In genomic region chr1:114088392-114089299, GRCh38 we compare ENCODE assay signal across 19 cellular contexts.
DNase-seq lines count a peak whose midpoint lies in the region; ATAC-seq and TF ChIP-seq lines count a peak whose summit lies in the region.
"Had no signal": no experiment of that assay in that cellular context is flagged by ENCODE, and none has a peak within 500 bp of the region (broad histone marks: within the 10 kb centered on the region; RNA-seq: fewer than 3 reads in every experiment).

No MANE protein-coding gene starts in this region.

- no peaks in the 10 kb centered on the region for H3K9me3 Mint-ChIP-seq in activated naive CD8-positive, alpha-beta T cell treated with anti-CD3 and anti-CD28 coated beads for 36 hours
- H3K9me3 Mint-ChIP-seq: activated T-helper 17 cell treated with anti-CD3 and anti-CD28 coated beads, Interleukin-2, amount 50 U/mL, for 72 hours; T-helper 2 cell treated with Interferon-gamma antibody and Interleukin-4, amounts not matched to agents 5 μg/mL and 100 μg/mL, for 36 hours had no signal

- H3K27ac Mint-ChIP-seq in activated naive CD8-positive, alpha-beta T cell treated with anti-CD3 and anti-CD28 coated beads for 36 hours, result no peak overlapping the region
- H3K27ac Mint-ChIP-seq: activated CD8-positive, alpha-beta memory T cell treated with anti-CD3 and anti-CD28 coated beads, Interleukin-2, amount 10 ng/mL, durations not matched to agents 7 days and 5 days; activated T-helper 17 cell treated with anti-CD3 and anti-CD28 coated beads, Interleukin-2, amount 50 U/mL, for 72 hours; T-helper 2 cell treated with Interferon-gamma antibody and Interleukin-4, amounts not matched to agents 5 μg/mL and 100 μg/mL, for 36 hours had no signal

- H3K36me3 Mint-ChIP-seq in activated naive CD8-positive, alpha-beta T cell treated with anti-CD3 and anti-CD28 coated beads for 36 hours, result no peaks in the 10 kb centered on the region
- H3K36me3 Mint-ChIP-seq: activated CD8-positive, alpha-beta memory T cell treated with anti-CD3 and anti-CD28 coated beads, Interleukin-2, amount 10 ng/mL, durations not matched to agents 7 days and 5 days had no signal

- DNase-seq in AML-193 (lab: John Stamatoyannopoulos, UW) (peak; percentile 88 to 95), HuH-7 (ENCODE audit: low spot score) (peak; percentile 40), SK-N-DZ (ENCODE audit: low spot score) (peak; percentile 8), iPS-NIHi11 (ENCODE audit: low spot score) (peak; percentile 53), GM13976 (ENCODE audit: low spot score) (no peak), activated gamma-delta T cell (lab: John Stamatoyannopoulos, UW) (no peak)
- no peak for DNase-seq in activated naive CD8-positive, alpha-beta T cell treated with anti-CD3 and anti-CD28 coated beads for 36 hours
- DNase-seq: ACHN; activated CD8-positive, alpha-beta memory T cell treated with anti-CD3 and anti-CD28 coated beads, Interleukin-2, amount 10 ng/mL, durations not matched to agents 7 days and 5 days; central memory CD4-positive, alpha-beta T cell; NCI-H1436; NCI-H82; right lobe of liver; stimulated activated naive CD4-positive, alpha-beta T cell treated with Interleukin-2 at 50 U/mL for 16 hours; tibial artery had no signal

- no peaks in the 10 kb centered on the region for H3K27me3 Mint-ChIP-seq in activated naive CD8-positive, alpha-beta T cell treated with anti-CD3 and anti-CD28 coated beads for 36 hours

- H3K4me1 Mint-ChIP-seq in activated naive CD8-positive, alpha-beta T cell treated with anti-CD3 and anti-CD28 coated beads for 36 hours, result peaks cover 4% of the 10 kb centered on the region
- H3K4me1 Mint-ChIP-seq: activated T-helper 17 cell treated with anti-CD3 and anti-CD28 coated beads, Interleukin-2, amount 50 U/mL, for 72 hours had no signal

- H3K4me3 Mint-ChIP-seq in activated naive CD8-positive, alpha-beta T cell treated with anti-CD3 and anti-CD28 coated beads for 36 hours, result no peak overlapping the region
- H3K4me3 Mint-ChIP-seq: activated CD8-positive, alpha-beta memory T cell treated with anti-CD3 and anti-CD28 coated beads, Interleukin-2, amount 10 ng/mL, durations not matched to agents 7 days and 5 days; activated T-helper 17 cell treated with anti-CD3 and anti-CD28 coated beads, Interleukin-2, amount 50 U/mL, for 72 hours; T-helper 2 cell treated with Interferon-gamma antibody and Interleukin-4, amounts not matched to agents 5 μg/mL and 100 μg/mL, for 36 hours had no signal

- in situ Hi-C loops in GM13976 (cut with MboI; ENCODE audit: low sequenced_read_pairs, unreplicated experiment), result no loop called here

- no peak for TF ChIP-seq CTCF in GM13976 (IDR thresholded peaks at IDR 0.05; ENCODE audit: borderline replicate concordance, control extremely low read depth, extremely low read depth, insufficient read depth, missing control alignments)

- ATAC-seq in GM18909 (IDR thresholded peaks at IDR 0.05; ENCODE audit: poor library complexity, unreplicated experiment), result no peak
- ATAC-seq: activated CD8-positive, alpha-beta memory T cell treated with anti-CD3 and anti-CD28 coated beads, Interleukin-2, amount 10 ng/mL, durations not matched to agents 7 days and 5 days; activated T-helper 17 cell treated with anti-CD3 and anti-CD28 coated beads, Interleukin-2, amount 50 U/mL, for 72 hours; esophagus mucosa had no signal

Comparison
In these comparisons a context has a peak if more than half of its experiments do, and no peak if none do; other contexts are left out.
1. DNase-seq: peak in AML-193 (2 of 2), HuH-7 (single experiment), SK-N-DZ (single experiment) and iPS-NIHi11 (single experiment); none in activated naive CD8-positive, alpha-beta T cell treated with anti-CD3 and anti-CD28 coated beads for 36 hours (single experiment), GM13976 (single experiment) and activated gamma-delta T cell (single experiment).